In the genomic region with DNA sequence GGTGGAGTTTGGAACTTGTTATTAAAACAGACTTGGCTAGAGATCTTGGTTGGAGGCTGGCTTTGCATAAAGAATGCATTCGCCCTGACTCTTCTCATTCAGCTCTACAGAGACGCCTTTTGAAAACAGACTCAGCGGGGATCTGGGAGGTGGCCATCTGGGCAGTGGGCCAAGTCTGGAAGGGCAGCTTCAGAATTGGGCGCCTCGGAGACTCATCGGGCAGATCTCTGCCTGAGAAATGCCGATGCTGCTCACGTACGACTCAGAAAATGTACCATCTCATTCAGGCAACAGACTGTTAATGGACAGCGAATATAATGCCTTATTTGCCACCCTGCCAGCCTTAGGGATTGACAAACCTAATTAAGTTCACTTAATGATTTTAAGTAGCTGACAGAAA, we compare ENCODE assay signal across 8 cellular contexts.
DNase-seq lines count a peak whose midpoint lies in the region; ATAC-seq and TF ChIP-seq lines count a peak whose summit lies in the region.

No MANE protein-coding gene starts in this region.

- TF ChIP-seq CTCF in fibroblast of pulmonary artery (IDR thresholded peaks at IDR 0.05; ENCODE audit: low read length, missing control alignments), result no peak
- TF ChIP-seq CTCF in smooth muscle cell (IDR thresholded peaks at IDR 0.05; ENCODE audit: borderline replicate concordance, insufficient read depth, poor library complexity, severe bottlenecking), result no peak
- no peak for TF ChIP-seq CTCF in mucosa of descending colon (IDR thresholded peaks at IDR 0.05)

- peak overlapping the region; percentile 32 for H3K4me2 ChIP-seq in smooth muscle cell

- ATAC-seq in mucosa of descending colon, result no peak
- no peak for ATAC-seq in GM19467 (IDR thresholded peaks at IDR 0.05; ENCODE audit: unreplicated experiment)

- no peak overlapping the region for H2AFZ ChIP-seq in smooth muscle cell (ENCODE audit: low read depth)

- no peaks in the 10 kb centered on the region for H4K20me1 ChIP-seq in smooth muscle cell (ENCODE audit: low read depth)

- peaks cover 26% of the 10 kb centered on the region for H3K27me3 ChIP-seq in smooth muscle cell (ENCODE audit: low read depth)

- DNase-seq in NCI-H2171 treated with DMSO at 0.1 percent for 48 hours (lab: John Stamatoyannopoulos, UW), result peak; percentile 30
- no peak for DNase-seq in NCI-H2171 (lab: John Stamatoyannopoulos, UW)
- DNase-seq in NCI-H748 (lab: John Stamatoyannopoulos, UW; ENCODE audit: unreplicated experiment), result peak; percentile 63
- DNase-seq in fibroblast of pulmonary artery (ENCODE audit: low read depth), result peak; percentile 63
- no peak for DNase-seq in smooth muscle cell (lab: John Stamatoyannopoulos, UW; ENCODE audit: unreplicated experiment)
- DNase-seq in mucosa of descending colon, result no peak
- DNase-seq in activated CD8-positive, alpha-beta memory T cell treated with anti-CD3 and anti-CD28 coated beads, Interleukin-2, amount 50 U/mL, for 4 hours, result no peak

- no peaks in the 10 kb centered on the region for H3K9me3 ChIP-seq in smooth muscle cell (replicated peaks; ENCODE audit: low read depth)
- H3K9me3 ChIP-seq in mucosa of descending colon, result no peaks in the 10 kb centered on the region

- H3K4me1 ChIP-seq in smooth muscle cell (ENCODE audit: low read depth) (peaks cover 6% of the 10 kb centered on the region), mucosa of descending colon (ENCODE audit: low read depth) (no peaks in the 10 kb centered on the region)

- H3K79me2 ChIP-seq in smooth muscle cell (ENCODE audit: low read depth), result no peaks in the 10 kb centered on the region

- no peak overlapping the region for H3K9ac ChIP-seq in smooth muscle cell (ENCODE audit: low read depth)

- intact Hi-C loops in mucosa of descending colon (cut with DNase I, micrococcal nuclease), result no loop called here

- H3K4me3 ChIP-seq in fibroblast of pulmonary artery (replicated peaks; ENCODE audit: low read depth, low read length) (no peak overlapping the region), smooth muscle cell (no peak overlapping the region), mucosa of descending colon (no peak overlapping the region)

- WGBS in smooth muscle cell (ENCODE audit: low lambda C conversion rate), result 60% methylated on average over 10 of the region's 10 CpGs

- H3K36me3 ChIP-seq in smooth muscle cell (ENCODE audit: low read depth), result no peaks in the 10 kb centered on the region
- H3K36me3 ChIP-seq in mucosa of descending colon (ENCODE audit: low read depth), result no peaks in the 10 kb centered on the region

- H3K27ac ChIP-seq in smooth muscle cell (ENCODE audit: low read depth), result no peak overlapping the region

- H3F3A ChIP-seq in smooth muscle cell (ENCODE audit: low read depth), result no peaks in the 10 kb centered on the region

Comparison
In these comparisons a context has a peak if more than half of its experiments do, and no peak if none do; other contexts are left out.
1. DNase-seq: peak in NCI-H2171 treated with DMSO at 0.1 percent for 48 hours (single experiment), NCI-H748 (single experiment) and fibroblast of pulmonary artery (single experiment); none in NCI-H2171 (single experiment), smooth muscle cell (single experiment), mucosa of descending colon (0 of 3) and activated CD8-positive, alpha-beta memory T cell treated with anti-CD3 and anti-CD28 coated beads, Interleukin-2, amount 50 U/mL, for 4 hours (single experiment).